ENCODE assay signal across 19 cellular contexts in genomic region chr4:40425799-40426574, GRCh38.
"Had no signal": no experiment of that assay in that cellular context is flagged by ENCODE, and none has a peak within 500 bp of the region (broad histone marks: within the 10 kb centered on the region; RNA-seq: fewer than 3 reads in every experiment).

No MANE protein-coding gene starts in this region.

- H3K27me3 Mint-ChIP-seq: naive thymus-derived CD8-positive, alpha-beta T cell had no signal

- DNase-seq: effector memory CD4-positive, alpha-beta T cell; esophagus squamous epithelium; foreskin fibroblast; glutamatergic neuron; immature natural killer cell; left colon; mucosa of descending colon; naive thymus-derived CD8-positive, alpha-beta T cell; posterior cingulate gyrus; small intestine; stimulated activated CD4-positive, alpha-beta T cell treated with anti-CD3 and anti-CD28 coated beads, Interleukin-12 subunit alpha, Interleukin-12 subunit beta, amount 100 ng/mL, for 4 hours; stimulated activated CD4-positive, alpha-beta T cell treated with anti-CD3 and anti-CD28 coated beads, Interleukin-2, amount 100 ng/mL, for 48 hours; stimulated activated naive CD4-positive, alpha-beta T cell treated with Interleukin-2 at 50 U/mL for 16 hours; trophoblast cell had no signal

- H3K36me3 Mint-ChIP-seq: immature natural killer cell; naive thymus-derived CD8-positive, alpha-beta T cell had no signal

- H3K9me3 ChIP-seq: esophagus squamous epithelium, gastroesophageal sphincter, mucosa of descending colon, right atrium auricular region had no signal

- H3K36me3 ChIP-seq: gastroesophageal sphincter, right atrium auricular region had no signal

- H3K4me1 Mint-ChIP-seq: immature natural killer cell; naive thymus-derived CD8-positive, alpha-beta T cell had no signal

- H3K27ac ChIP-seq: epithelial cell of prostate, esophagus squamous epithelium, gastroesophageal sphincter, right atrium auricular region had no signal

- FAIRE-seq: keratinocyte, small intestine, urothelium cell line had no signal

- H3K4me3 Mint-ChIP-seq: immature natural killer cell; naive thymus-derived CD8-positive, alpha-beta T cell had no signal

- H3K4me3 ChIP-seq: esophagus squamous epithelium, gastroesophageal sphincter, mucosa of descending colon, right atrium auricular region had no signal

- H3K27ac Mint-ChIP-seq: immature natural killer cell had no signal

- H3K4me1 ChIP-seq: esophagus squamous epithelium, gastroesophageal sphincter, right atrium auricular region had no signal

- ATAC-seq: gastroesophageal sphincter; left colon; mucosa of descending colon; naive thymus-derived CD8-positive, alpha-beta T cell had no signal

- H3K27me3 ChIP-seq: esophagus squamous epithelium, gastroesophageal sphincter, right atrium auricular region had no signal

- H3K9me3 Mint-ChIP-seq: immature natural killer cell; naive thymus-derived CD8-positive, alpha-beta T cell had no signal
